Comparison of ENCODE assay signal across 13 cellular contexts in the genomic region with DNA sequence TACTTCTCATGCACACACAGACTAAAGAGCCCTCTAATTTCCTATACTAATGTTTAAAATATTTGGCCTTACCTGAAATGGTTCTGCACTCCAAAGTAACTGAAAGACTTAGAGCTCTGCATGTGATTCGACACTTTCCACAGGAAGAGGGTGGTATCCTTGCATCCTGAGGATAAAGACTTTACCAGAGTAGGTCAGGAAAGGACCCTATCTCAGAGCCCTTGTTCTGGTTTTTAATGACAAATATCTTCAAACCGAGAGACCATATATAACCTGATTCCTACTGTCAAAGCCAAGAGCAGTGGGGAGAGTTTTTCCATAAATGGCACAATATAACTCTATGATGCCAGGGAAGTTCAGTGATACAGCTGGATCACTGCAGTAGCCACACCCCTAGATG. TPM values are rescaled to one million over a fixed set of nuclear protein-coding genes. Genes with fewer than 3 reads are reported as not detected.
DNase-seq lines count a peak whose midpoint lies in the region; TF ChIP-seq lines count a peak whose summit lies in the region.
"Had no signal": no experiment of that assay in that cellular context is flagged by ENCODE, and none has a peak within 500 bp of the region (broad histone marks: within the 10 kb centered on the region; RNA-seq: fewer than 3 reads in every experiment).

A gene with protein sequence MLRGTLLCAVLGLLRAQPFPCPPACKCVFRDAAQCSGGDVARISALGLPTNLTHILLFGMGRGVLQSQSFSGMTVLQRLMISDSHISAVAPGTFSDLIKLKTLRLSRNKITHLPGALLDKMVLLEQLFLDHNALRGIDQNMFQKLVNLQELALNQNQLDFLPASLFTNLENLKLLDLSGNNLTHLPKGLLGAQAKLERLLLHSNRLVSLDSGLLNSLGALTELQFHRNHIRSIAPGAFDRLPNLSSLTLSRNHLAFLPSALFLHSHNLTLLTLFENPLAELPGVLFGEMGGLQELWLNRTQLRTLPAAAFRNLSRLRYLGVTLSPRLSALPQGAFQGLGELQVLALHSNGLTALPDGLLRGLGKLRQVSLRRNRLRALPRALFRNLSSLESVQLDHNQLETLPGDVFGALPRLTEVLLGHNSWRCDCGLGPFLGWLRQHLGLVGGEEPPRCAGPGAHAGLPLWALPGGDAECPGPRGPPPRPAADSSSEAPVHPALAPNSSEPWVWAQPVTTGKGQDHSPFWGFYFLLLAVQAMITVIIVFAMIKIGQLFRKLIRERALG (minus strand): TSS at position 101 of the 400 bp plus-strand sequence. CDS start 984 bp downstream, outside the sequence.

- H3K36me3 Mint-ChIP-seq in neural progenitor cell (peaks cover 2% of the 10 kb centered on the region), Caco-2 (ENCODE audit: insufficient read depth, unreplicated experiment) (peaks cover 15% of the 10 kb centered on the region)

- H3F3A ChIP-seq in neural progenitor cell (ENCODE audit: low read depth): peaks cover 42% of the 10 kb centered on the region

- H3K79me2 ChIP-seq in neural progenitor cell (ENCODE audit: low read depth): no peaks in the 10 kb centered on the region

- no peaks in the 10 kb centered on the region for H3K9me3 ChIP-seq in BLaER1 treated with 17β-estradiol and CSF1 and Interleukin-3, amounts not matched to agents 10 nM and 100 nM (replicated peaks in 1 of 11)
- no peaks in the 10 kb centered on the region for H3K9me3 ChIP-seq in HUES64 (ENCODE audit: insufficient read depth, low read depth, low read length)
- H3K9me3 ChIP-seq in neural progenitor cell (ENCODE audit: low read depth): no peaks in the 10 kb centered on the region
- no peaks in the 10 kb centered on the region for H3K9me3 ChIP-seq in Caco-2

- no peaks in the 10 kb centered on the region for H3K9me3 Mint-ChIP-seq in neural progenitor cell
- no peaks in the 10 kb centered on the region for H3K9me3 Mint-ChIP-seq in Caco-2 (ENCODE audit: unreplicated experiment)

- H3K4me1 Mint-ChIP-seq in neural progenitor cell (peaks cover 30% of the 10 kb centered on the region), Caco-2 (ENCODE audit: low read depth, unreplicated experiment) (peaks cover 7% of the 10 kb centered on the region)

- BruUV-seq in Caco-2 (replicated peaks; lab: Mats Ljungman, UMichigan): no TSS peak

- DNase-seq in choroid plexus epithelial cell (ENCODE audit: low read depth) (no peak), neural progenitor cell (ENCODE audit: low spot score) (no peak), AG08396 (ENCODE audit: low spot score) (no peak), NCI-H748 (lab: John Stamatoyannopoulos, UW; ENCODE audit: unreplicated experiment) (no peak), Caco-2 (no peak), NOMO-1 (lab: John Stamatoyannopoulos, UW; ENCODE audit: unreplicated experiment in 2 of 2) (no peak)
- DNase-seq: dermis blood vessel endothelial cell, NCI-H1930 had no signal

- intact Hi-C loops in Caco-2 (cut with micrococcal nuclease; ENCODE audit: unreplicated experiment): no loop called here

- H3K27me3 Mint-ChIP-seq in neural progenitor cell (ENCODE audit: insufficient read depth, low read depth) (peaks cover 8% of the 10 kb centered on the region), Caco-2 (ENCODE audit: insufficient read depth, unreplicated experiment) (no peaks in the 10 kb centered on the region)
- H3K27me3 Mint-ChIP-seq: progenitor cell of endocrine pancreas had no signal

- POLR2A ChIA-PET in Caco-2 (lab: Charles Lee): interaction anchor here (0.6 kb wide), 1 partner anchor 12 kb away, joined by 9 read pairs; no protein-coding TSS in a partner anchor

- peaks cover 47 to 83% (median 66%) of the 10 kb centered on the region in 10 experiments for H3K4me1 ChIP-seq in BLaER1 treated with 17β-estradiol and CSF1 and Interleukin-3, amounts not matched to agents 10 nM and 100 nM
- H3K4me1 ChIP-seq in HUES64 (ENCODE audit: insufficient read depth, low read length) (0 out of 2 replicates have a peak, but pooled peaks cover 4% of the 10 kb centered on the region), neural progenitor cell (peaks cover 8% of the 10 kb centered on the region), Caco-2 (peaks cover 17% of the 10 kb centered on the region)

- peak within 1 kb of the TSS in 3 of 11 experiments; percentile 83 to 87 (median 85); a peak in 4 of 22 replicates for H3K27ac ChIP-seq in BLaER1 treated with 17β-estradiol and CSF1 and Interleukin-3, amounts not matched to agents 10 nM and 100 nM
- H3K27ac ChIP-seq in HUES64 (ENCODE audit: low read depth, low read length) (no peak within 1 kb of the TSS), neural progenitor cell (no peak within 1 kb of the TSS)
- H3K27ac ChIP-seq: HL-60 had no signal

- H3K27ac Mint-ChIP-seq in neural progenitor cell (peak within 1 kb of the TSS; percentile 84), Caco-2 (ENCODE audit: unreplicated experiment) (no peak within 1 kb of the TSS)
- H3K27ac Mint-ChIP-seq: progenitor cell of endocrine pancreas had no signal

- H3K9ac ChIP-seq in BLaER1 treated with 17β-estradiol and CSF1 and Interleukin-3, amounts not matched to agents 10 nM and 100 nM: peak within 1 kb of the TSS in 5 of 11 experiments; percentile 62 to 78 (median 78); a peak in 7 of 22 replicates
- H3K9ac ChIP-seq in HUES64 (ENCODE audit: low read depth, low read length) (0 out of 2 replicates have a peak within 1 kb of the TSS, but pooled peaks have one; percentile 17), neural progenitor cell (no peak within 1 kb of the TSS)

- 93% methylated on average over 2 of the region's 2 CpGs for WGBS in HUES64

- H4K20me1 ChIP-seq in BLaER1 treated with 17β-estradiol and CSF1 and Interleukin-3, amounts not matched to agents 10 nM and 100 nM: peaks cover 0 to 36% (median 0%) of the 10 kb centered on the region in 11 experiments; a peak in 6 of 22 replicates
- no peaks in the 10 kb centered on the region for H4K20me1 ChIP-seq in neural progenitor cell (ENCODE audit: low read depth)

- peaks cover 17 to 41% (median 26%) of the 10 kb centered on the region in 11 experiments for H3K27me3 ChIP-seq in BLaER1 treated with 17β-estradiol and CSF1 and Interleukin-3, amounts not matched to agents 10 nM and 100 nM
- H3K27me3 ChIP-seq in HUES64 (ENCODE audit: insufficient read depth, low read length): peaks cover 48% of the 10 kb centered on the region
- H3K27me3 ChIP-seq in neural progenitor cell: peaks cover 56% of the 10 kb centered on the region
- no peaks in the 10 kb centered on the region for H3K27me3 ChIP-seq in Caco-2 (replicated peaks; ENCODE audit: control insufficient read depth, insufficient read depth, low read length)

- peak within 1 kb of the TSS; percentile 53 for H2AFZ ChIP-seq in neural progenitor cell (replicated peaks)

- peak within 1 kb of the TSS; percentile 46 to 69 (median 56); a peak in 19 of 20 replicates for H3K4me3 ChIP-seq in BLaER1 treated with 17β-estradiol and CSF1 and Interleukin-3, amounts not matched to agents 10 nM and 100 nM
- H3K4me3 ChIP-seq in HUES64 (ENCODE audit: low read length): peak within 1 kb of the TSS; percentile 48
- H3K4me3 ChIP-seq in choroid plexus epithelial cell (ENCODE audit: low read depth, low read length): peak within 1 kb of the TSS; percentile 40
- H3K4me3 ChIP-seq in neural progenitor cell: peak within 1 kb of the TSS; percentile 26
- H3K4me3 ChIP-seq in Caco-2 (ENCODE audit: low read depth, low read length): no peak within 1 kb of the TSS

- H3K4me3 Mint-ChIP-seq in neural progenitor cell (no peak within 1 kb of the TSS), Caco-2 (ENCODE audit: unreplicated experiment) (no peak within 1 kb of the TSS)

- peaks cover 0 to 22% (median 3%) of the 10 kb centered on the region in 11 experiments; a peak in 11 of 22 replicates for H3K36me3 ChIP-seq in BLaER1 treated with 17β-estradiol and CSF1 and Interleukin-3, amounts not matched to agents 10 nM and 100 nM
- H3K36me3 ChIP-seq in HUES64 (ENCODE audit: insufficient read depth, low read length) (peaks cover 3% of the 10 kb centered on the region), neural progenitor cell (no peaks in the 10 kb centered on the region), Caco-2 (ENCODE audit: control insufficient read depth, insufficient read depth, low read length) (no peaks in the 10 kb centered on the region)

- peak within 1 kb of the TSS; percentile 93 to 99 (median 98) for H3K4me2 ChIP-seq in BLaER1 treated with 17β-estradiol and CSF1 and Interleukin-3, amounts not matched to agents 10 nM and 100 nM
- H3K4me2 ChIP-seq in neural progenitor cell: peak within 1 kb of the TSS; percentile 59

- CTCF ChIA-PET in Caco-2 (lab: Charles Lee): no interaction called here

- no peak for TF ChIP-seq CTCF in choroid plexus epithelial cell (conservative IDR thresholded peaks at IDR 0.05; ENCODE audit: low read depth, low read length)
- TF ChIP-seq CTCF in neural progenitor cell (IDR thresholded peaks at IDR 0.05): no peak
- TF ChIP-seq CTCF in Caco-2 (IDR thresholded peaks at IDR 0.05; ENCODE audit: insufficient read depth in 1 of 2, low read depth in 1 of 2, low read length in 1 of 2, severe bottlenecking in 1 of 2, unreplicated experiment in 1 of 2): no peak

RNA-seq across cellular contexts. Expression of the gene that starts here (rescaled TPM):
- 0.05 TPM for polyA plus RNA-seq in HUES64 (2013, experiment 1 of 2)
- polyA plus RNA-seq in HUES64 (2013, experiment 2 of 2): not detected
- total RNA-seq in neural progenitor cell (ENCODE audit: low replicate concordance) (0.03 TPM in 1 of 2 replicates, not detected in the other), Caco-2 (2022) (0.12 and 0.25 TPM in 2 replicates)
- total RNA-seq: RPMI7951 had no signal
